28 cellular contexts compared by ENCODE assay signal in the genomic region with DNA sequence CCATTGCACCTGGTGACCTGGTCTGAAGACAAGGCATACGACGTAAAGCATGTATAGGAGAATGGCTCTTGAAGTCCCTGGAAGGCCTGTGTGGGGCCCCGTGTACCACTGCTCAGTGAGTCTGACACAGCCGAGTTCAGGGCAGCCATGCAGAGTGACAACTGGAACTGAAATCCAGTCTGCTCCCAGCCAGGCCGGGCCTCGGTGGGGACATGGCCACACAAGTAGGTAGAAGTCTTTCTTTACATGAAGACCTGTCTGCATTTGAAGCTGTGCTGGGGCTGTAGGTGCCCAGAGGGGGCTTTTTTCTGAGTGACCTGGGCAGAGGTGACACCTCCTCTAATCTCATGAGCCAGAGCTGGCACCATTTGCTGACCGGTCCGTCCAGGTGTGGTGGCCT. TPM values are rescaled to one million over a fixed set of nuclear protein-coding genes. Genes with fewer than 3 reads are reported as not detected.
"Had no signal": no experiment of that assay in that cellular context is flagged by ENCODE, and none has a peak within 500 bp of the region (broad histone marks: within the 10 kb centered on the region; RNA-seq: fewer than 3 reads in every experiment).

No MANE protein-coding gene starts in this region.

- ATAC-seq: activated naive CD4-positive, alpha-beta T cell treated with anti-CD3 and anti-CD28 coated beads, Interleukin-2, amount 50 U/mL, for 72 hours; left lobe of liver; mucosa of descending colon; pancreas; stimulated activated naive CD8-positive, alpha-beta T cell treated with anti-CD3 and anti-CD28 coated beads, Interleukin-15, Interleukin-2, amounts not matched to agents 100 U/mL and 50 U/mL, for 24 hours had no signal

- H3K9me3 ChIP-seq: gastrocnemius medialis, mucosa of descending colon, pancreas, prostate gland, testis, upper lobe of left lung had no signal

- H3K4me3 ChIP-seq: gastrocnemius medialis, lung, mucosa of descending colon, pancreas, prostate gland, SK-N-MC, testis, upper lobe of left lung had no signal

- DNase-seq: activated CD4-positive, alpha-beta T cell treated with anti-CD3 and anti-CD28 coated beads for 4 hours; activated CD4-positive, alpha-beta T cell treated with anti-CD3 and anti-CD28 coated beads, Interleukin-2, amount 50 U/mL, for 48 hours; activated CD8-positive, alpha-beta memory T cell treated with anti-CD3 and anti-CD28 coated beads, Interleukin-2, amount 50 U/mL, for 4 hours; activated naive CD4-positive, alpha-beta T cell; activated T-cell treated with anti-CD3 and anti-CD28 coated beads, Interleukin-2, amount 50 U/mL, for 24 hours; effector CD8-positive, alpha-beta T cell; hypothalamus; immature natural killer cell; mesendoderm; mucosa of descending colon; nucleus accumbens; pancreas; retina; stimulated activated naive CD8-positive, alpha-beta T cell treated with anti-CD3 and anti-CD28 coated beads, Interleukin-15, Interleukin-2, amounts not matched to agents 100 U/mL and 50 U/mL, for 24 hours; SW 1271; T-helper 9 cell; testis had no signal

- H3K27ac ChIP-seq: gastrocnemius medialis, pancreas, prostate gland, SK-N-MC, testis, upper lobe of left lung, VCaP had no signal

- H3K27me3 ChIP-seq: gastrocnemius medialis, pancreas, testis, upper lobe of left lung had no signal

- H3K9me3 Mint-ChIP-seq: activated naive CD4-positive, alpha-beta T cell treated with anti-CD3 and anti-CD28 coated beads, Interleukin-2, amount 50 U/mL, for 72 hours; activated T-cell treated with anti-CD3 and anti-CD28 coated beads, Interleukin-2, amount 50 U/mL, for 24 hours; immature natural killer cell; T-helper 1 cell treated with Interleukin-12 subunit alpha and Interleukin-12 subunit beta and Interleukin-4 antibody, amounts not matched to agents 30 μg/mL and 1 μg/mL, for 36 hours had no signal

- H3K4me3 Mint-ChIP-seq: activated T-cell treated with anti-CD3 and anti-CD28 coated beads, Interleukin-2, amount 50 U/mL, for 24 hours; immature natural killer cell; T-helper 1 cell treated with Interleukin-12 subunit alpha and Interleukin-12 subunit beta and Interleukin-4 antibody, amounts not matched to agents 30 μg/mL and 1 μg/mL, for 36 hours had no signal

- H3K36me3 Mint-ChIP-seq: activated naive CD4-positive, alpha-beta T cell treated with anti-CD3 and anti-CD28 coated beads, Interleukin-2, amount 50 U/mL, for 72 hours; immature natural killer cell had no signal

- H3K27ac Mint-ChIP-seq: activated naive CD4-positive, alpha-beta T cell treated with anti-CD3 and anti-CD28 coated beads, Interleukin-2, amount 50 U/mL, for 72 hours; activated T-cell treated with anti-CD3 and anti-CD28 coated beads, Interleukin-2, amount 50 U/mL, for 24 hours; immature natural killer cell; T-helper 1 cell treated with Interleukin-12 subunit alpha and Interleukin-12 subunit beta and Interleukin-4 antibody, amounts not matched to agents 30 μg/mL and 1 μg/mL, for 36 hours had no signal

- H3K36me3 ChIP-seq: gastrocnemius medialis, pancreas, prostate gland had no signal

- H3K4me1 ChIP-seq: gastrocnemius medialis, pancreas, prostate gland had no signal

RNA-seq across cellular contexts. Expression of a gene that starts 35.7 kb away (rescaled TPM):
- total RNA-seq: bronchial epithelial cell, epithelial cell of proximal tubule had no signal
- polyA plus RNA-seq: immature natural killer cell had no signal
